ENCODE assay signal across 10 cellular contexts in the genomic region with DNA sequence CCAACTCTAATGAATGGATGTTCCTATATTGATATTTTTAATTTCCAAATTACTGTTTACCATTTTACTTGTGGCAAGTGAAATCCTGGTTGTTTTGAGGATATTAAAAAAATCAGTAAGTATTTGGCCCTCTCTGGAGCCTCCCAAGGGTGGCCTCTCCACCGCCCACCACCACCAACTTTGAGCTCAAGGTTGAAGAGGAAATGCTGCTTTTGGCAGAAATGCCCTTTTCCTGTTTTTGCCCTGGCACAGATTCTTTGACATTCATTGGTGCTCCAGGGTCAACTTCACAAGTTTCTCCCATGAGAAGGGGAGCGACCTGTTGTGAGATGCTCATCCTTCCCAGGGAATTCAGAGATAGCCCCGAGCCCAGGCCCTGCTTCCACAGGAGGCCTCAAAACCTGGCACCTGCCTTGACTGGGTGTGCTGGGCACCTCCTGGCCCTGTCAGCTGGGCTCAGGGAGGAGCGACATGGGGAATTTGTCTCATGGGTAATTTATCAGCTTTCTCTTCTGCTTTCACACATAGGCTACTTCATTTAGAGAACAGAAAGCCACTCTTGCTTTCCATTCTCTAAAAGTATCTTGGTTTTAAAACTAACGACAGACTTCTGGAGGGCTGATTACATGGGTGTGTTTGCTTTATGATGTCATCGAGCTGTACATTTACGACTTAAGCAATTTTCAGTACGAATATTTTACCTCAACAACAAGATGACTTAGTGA. TPM values are rescaled to one million over a fixed set of nuclear protein-coding genes. Genes with fewer than 3 reads are reported as not detected.
DNase-seq lines count a peak whose midpoint lies in the region; ATAC-seq and TF ChIP-seq lines count a peak whose summit lies in the region.
"Had no signal": no experiment of that assay in that cellular context is flagged by ENCODE, and none has a peak within 500 bp of the region (broad histone marks: within the 10 kb centered on the region; RNA-seq: fewer than 3 reads in every experiment).

No MANE protein-coding gene starts in this region.

- H3K27me3 ChIP-seq in transverse colon: peaks cover 13% of the 10 kb centered on the region

- in situ Hi-C loops in transverse colon (cut with MboI; ENCODE audit: low pct_ligation_motif_present in 1 of 4, low pct_unique_long_range_greater_than_20kb in 1 of 4, low sequenced_read_pairs in 3 of 4): no loop called here

- H3K4me1 ChIP-seq in transverse colon: peaks cover under 1 to 1% (median under 1%) of the 10 kb centered on the region in 4 donors

- H3K9me3 Mint-ChIP-seq in central memory CD8-positive, alpha-beta T cell: no peaks in the 10 kb centered on the region
- no peaks in the 10 kb centered on the region for H3K9me3 Mint-ChIP-seq in nephron progenitor cell
- H3K9me3 Mint-ChIP-seq in type B pancreatic cell: no peaks in the 10 kb centered on the region

- WGBS in transverse colon (ENCODE audit: low coverage in 1 of 2), 2 donors: 43 to 53% methylated on average over 5 to 8 of the region's 8 CpGs

- TF ChIP-seq EP300 in transverse colon (IDR thresholded peaks at IDR 0.05; ENCODE audit: low read depth): no peak

- no peaks in the 10 kb centered on the region for H3K9me3 ChIP-seq in transverse colon
- H3K9me3 ChIP-seq: mucosa of descending colon had no signal

- peaks cover 50% of the 10 kb centered on the region for H3K4me1 Mint-ChIP-seq in central memory CD8-positive, alpha-beta T cell
- H3K4me1 Mint-ChIP-seq in nephron progenitor cell: peaks cover 6% of the 10 kb centered on the region
- H3K4me1 Mint-ChIP-seq in type B pancreatic cell (ENCODE audit: unreplicated experiment): no peaks in the 10 kb centered on the region

- H3K4me3 ChIP-seq in transverse colon: no peak overlapping the region
- H3K4me3 ChIP-seq: mucosa of descending colon had no signal

- no peak for TF ChIP-seq POLR2A in transverse colon (IDR thresholded peaks at IDR 0.05)

- no peak overlapping the region for H3K27ac ChIP-seq in transverse colon

- ATAC-seq in GM18858 (IDR thresholded peaks at IDR 0.05; ENCODE audit: unreplicated experiment): peak; percentile 95
- ATAC-seq in GM21423 (IDR thresholded peaks at IDR 0.05; ENCODE audit: unreplicated experiment): peak; percentile 96
- ATAC-seq in HG03159 (IDR thresholded peaks at IDR 0.05; ENCODE audit: unreplicated experiment): peak; percentile 95
- ATAC-seq in central memory CD8-positive, alpha-beta T cell (replicated peaks; ENCODE audit: extremely low read depth, poor library complexity, severe bottlenecking): no peak
- ATAC-seq: mucosa of descending colon had no signal

- TF ChIP-seq CTCF in transverse colon (IDR thresholded peaks at IDR 0.05): no peak
- no peak for TF ChIP-seq CTCF in nephron progenitor cell (IDR thresholded peaks at IDR 0.05)
- TF ChIP-seq CTCF in type B pancreatic cell (conservative IDR thresholded peaks at IDR 0.05): no peak

- H3K4me3 Mint-ChIP-seq in central memory CD8-positive, alpha-beta T cell: peak overlapping the region; percentile 47
- H3K4me3 Mint-ChIP-seq in nephron progenitor cell: no peak overlapping the region
- H3K4me3 Mint-ChIP-seq in type B pancreatic cell: no peak overlapping the region

- no peaks in the 10 kb centered on the region for H3K36me3 ChIP-seq in transverse colon

- peaks cover 54% of the 10 kb centered on the region for H3K36me3 Mint-ChIP-seq in central memory CD8-positive, alpha-beta T cell (ENCODE audit: insufficient read depth)
- H3K36me3 Mint-ChIP-seq in nephron progenitor cell (ENCODE audit: low read depth) (no peaks in the 10 kb centered on the region), type B pancreatic cell (no peaks in the 10 kb centered on the region)

- no peaks in the 10 kb centered on the region for H3K27me3 Mint-ChIP-seq in central memory CD8-positive, alpha-beta T cell
- H3K27me3 Mint-ChIP-seq in nephron progenitor cell (ENCODE audit: low read depth, poor library complexity): peaks cover 56% of the 10 kb centered on the region
- H3K27me3 Mint-ChIP-seq in type B pancreatic cell: peaks cover 52% of the 10 kb centered on the region

- peak overlapping the region; percentile 96 for H3K27ac Mint-ChIP-seq in central memory CD8-positive, alpha-beta T cell (ENCODE audit: low read depth)
- H3K27ac Mint-ChIP-seq in nephron progenitor cell: no peak overlapping the region
- no peak overlapping the region for H3K27ac Mint-ChIP-seq in type B pancreatic cell

- no peak for DNase-seq in central memory CD8-positive, alpha-beta T cell (ENCODE audit: low spot score in 2 of 2)
- DNase-seq in transverse colon (no peak), nephron progenitor cell (no peak), type B pancreatic cell (ENCODE audit: extremely low spot score, unreplicated experiment) (no peak), cerebellum (ENCODE audit: low spot score) (no peak)
- DNase-seq: activated naive CD4-positive, alpha-beta T cell; mucosa of descending colon had no signal

- intact Hi-C loops in transverse colon (cut with DNase I; ENCODE audit: low total_unique reads): loop anchor here (1.0 kb wide), 1 partner anchor 25 kb away; no protein-coding TSS in a partner anchor

RNA-seq across cellular contexts. Expression of gene CD8A, which starts 6.9 kb away (rescaled TPM):
- 10 to 100 TPM in 1 of 4 donors, 1 to 10 TPM in 1, under 1 TPM in 2; 0.60 to 33.3 (median 2.5) TPM for total RNA-seq in transverse colon
- total RNA-seq in type B pancreatic cell (ENCODE audit: low replicate concordance): 0.17 and 0.34 TPM in 2 replicates
- total RNA-seq in cerebellum: 1.5 TPM
